Comparison of ENCODE assay signal across 8 cellular contexts in the genomic region with DNA sequence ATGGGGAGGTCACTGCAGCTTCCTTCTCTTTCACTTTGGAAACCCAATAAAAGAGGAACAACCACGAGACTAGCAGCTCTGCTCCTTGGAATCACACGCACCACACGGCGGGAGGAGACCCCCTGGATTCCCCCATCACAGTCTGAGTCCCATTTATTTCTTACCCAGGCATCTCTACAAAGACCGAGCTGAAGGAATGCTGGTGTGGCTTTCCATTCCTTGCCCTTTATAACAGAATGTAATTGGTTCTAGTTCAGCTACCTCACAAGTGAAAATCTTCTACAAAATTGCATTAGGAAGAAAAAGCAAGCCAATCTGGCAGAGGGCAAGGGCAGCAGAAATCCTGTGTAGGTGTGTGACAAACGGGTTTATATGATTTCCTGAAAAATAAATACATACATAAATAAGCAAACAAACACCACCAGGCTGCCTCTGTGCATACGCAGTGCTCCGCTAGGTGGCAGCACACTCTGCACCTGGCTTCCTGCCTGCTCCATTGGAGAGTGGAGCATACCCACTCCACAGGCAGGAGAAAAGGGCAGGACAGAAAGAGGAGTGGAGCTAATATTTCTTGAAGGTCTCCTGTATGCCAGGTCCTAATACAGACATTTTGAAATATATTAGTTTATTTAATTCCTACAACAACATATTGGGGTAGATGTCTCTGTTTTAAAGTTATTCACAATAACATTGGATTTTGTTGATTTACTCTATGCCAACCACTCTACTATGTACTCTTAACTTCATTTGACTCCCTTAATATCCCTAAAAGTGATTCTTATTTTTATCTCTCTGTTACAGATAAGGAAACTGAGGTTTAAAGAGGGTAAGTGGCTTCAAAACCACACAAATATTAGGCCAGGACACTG.
DNase-seq lines count a peak whose midpoint lies in the region; ATAC-seq and TF ChIP-seq lines count a peak whose summit lies in the region.

No MANE protein-coding gene starts in this region.

- no peak overlapping the region for H3K9ac ChIP-seq in IMR-90 (ENCODE audit: low read depth, low read length)

- peak overlapping the region; percentile 74 for H2AK9ac ChIP-seq in IMR-90 (replicated peaks; ENCODE audit: low read depth, low read length, poor library complexity)

- H3K4me2 ChIP-seq in IMR-90 (ENCODE audit: low read depth, low read length), result no peak overlapping the region

- H2BK120ac ChIP-seq in IMR-90 (ENCODE audit: low read depth, low read length), result no peak overlapping the region

- H3K4me1 Mint-ChIP-seq in T-helper 2 cell treated with Interferon-gamma antibody and Interleukin-4, amounts not matched to agents 5 μg/mL and 100 μg/mL, for 36 hours (ENCODE audit: low read depth), result no peaks in the 10 kb centered on the region
- H3K4me1 Mint-ChIP-seq in nephron progenitor cell, result no peaks in the 10 kb centered on the region

- peak overlapping the region; percentile 70 for H2AFZ ChIP-seq in IMR-90 (replicated peaks; ENCODE audit: low read length, poor library complexity)

- WGBS in IMR-90 (ENCODE audit: extremely low coverage in 2 of 2, insufficient read length in 1 of 2), 2 experiments, result no CpG with 5 or more reads among the region's 8 CpGs

- POLR2A ChIA-PET in IMR-90 (lab: Charles Lee; ENCODE audit: unreplicated experiment), result no interaction called here

- no peak overlapping the region for H4K8ac ChIP-seq in IMR-90 (ENCODE audit: low read depth in 2 of 2, low read length in 2 of 2)

- H3K18ac ChIP-seq in IMR-90 (ENCODE audit: low read depth, low read length), result no peak overlapping the region

- H3K9me3 ChIP-seq in IMR-90 (ENCODE audit: control insufficient read depth, insufficient read depth, low read length), result no peaks in the 10 kb centered on the region

- H3K23ac ChIP-seq in IMR-90 (ENCODE audit: low read depth, low read length), result no peak overlapping the region

- no peak overlapping the region for H4K5ac ChIP-seq in IMR-90 (ENCODE audit: low read depth, low read length)

- no peak overlapping the region for H3K4me3 Mint-ChIP-seq in T-helper 2 cell treated with Interferon-gamma antibody and Interleukin-4, amounts not matched to agents 5 μg/mL and 100 μg/mL, for 36 hours
- no peak overlapping the region for H3K4me3 Mint-ChIP-seq in nephron progenitor cell

- H3K9me3 Mint-ChIP-seq in T-helper 2 cell treated with Interferon-gamma antibody and Interleukin-4, amounts not matched to agents 5 μg/mL and 100 μg/mL, for 36 hours, result peaks cover 4% of the 10 kb centered on the region
- H3K9me3 Mint-ChIP-seq in nephron progenitor cell, result no peaks in the 10 kb centered on the region

- no peak overlapping the region for H4K91ac ChIP-seq in IMR-90 (ENCODE audit: insufficient read depth, low read depth, low read length)

- no peak overlapping the region for H3K14ac ChIP-seq in IMR-90 (replicated peaks; ENCODE audit: low read depth, low read length)

- H2BK20ac ChIP-seq in IMR-90 (ENCODE audit: low read depth, low read length), result no peak overlapping the region

- H3K4me3 ChIP-seq in IMR-90 (ENCODE audit: insufficient read depth, low read depth, low read length) (no peak overlapping the region), epithelial cell of proximal tubule (ENCODE audit: low read depth, low read length) (no peak overlapping the region)

- CTCF ChIA-PET in IMR-90 (lab: Yijun Ruan, JAX), result interaction anchor here (0.5 to 1.1 kb wide), 8 partner anchors 8 to 1312 kb away, joined by 3 to 7 read pairs (median 4); no protein-coding TSS in a partner anchor

- H3K4me1 ChIP-seq in IMR-90 (ENCODE audit: control insufficient read depth, insufficient read depth, low read length), result no peaks in the 10 kb centered on the region

- no peak for TF ChIP-seq POLR2A in IMR-90 (IDR thresholded peaks at IDR 0.05; ENCODE audit: low read depth, low read length)

- H3K79me1 ChIP-seq in IMR-90 (ENCODE audit: low read depth in 1 of 2, low read length in 2 of 2), result no peaks in the 10 kb centered on the region

- H3K27ac Mint-ChIP-seq in T-helper 2 cell treated with Interferon-gamma antibody and Interleukin-4, amounts not matched to agents 5 μg/mL and 100 μg/mL, for 36 hours, result no peak overlapping the region
- no peak overlapping the region for H3K27ac Mint-ChIP-seq in nephron progenitor cell

- H3K27me3 ChIP-seq in IMR-90 (ENCODE audit: control insufficient read depth, insufficient read depth, low read length), result no peaks in the 10 kb centered on the region

- H3K36me3 ChIP-seq in IMR-90 (ENCODE audit: control insufficient read depth, insufficient read depth, low read length), result no peaks in the 10 kb centered on the region

- no peak overlapping the region for H2AK5ac ChIP-seq in IMR-90 (ENCODE audit: low read depth, low read length)

- in situ Hi-C loops in G401 (cut with HindIII; ENCODE audit: low sequenced_read_pairs), result no loop called here
- in situ Hi-C loops in IMR-90 (cut with MboI; ENCODE audit: low sequenced_read_pairs), result loop anchor here (25.0 kb wide), 2 partner anchors 781 to 1831 kb away; a partner anchor contains a TSS

- no peak overlapping the region for H3K56ac ChIP-seq in IMR-90 (ENCODE audit: extremely low read depth, insufficient read depth, low read length)

- peak; percentile 67 for TF ChIP-seq CTCF in IMR-90 (conservative IDR thresholded peaks at IDR 0.05; ENCODE audit: low read depth, low read length)
- peak; percentile 100 for TF ChIP-seq CTCF in epithelial cell of proximal tubule (conservative IDR thresholded peaks at IDR 0.05; ENCODE audit: low read depth, low read length)
- peak; percentile 99 for TF ChIP-seq CTCF in nephron progenitor cell (IDR thresholded peaks at IDR 0.05)

- H2BK15ac ChIP-seq in IMR-90 (ENCODE audit: low read depth, low read length), result no peak overlapping the region

- ATAC-seq in GM21825 (IDR thresholded peaks at IDR 0.05; ENCODE audit: unreplicated experiment), result peak; percentile 100
- ATAC-seq in IMR-90 (ENCODE audit: low read depth), result peak; percentile 87

- DNase-seq in A172 (ENCODE audit: low spot score) (peak; percentile 55), G401 (ENCODE audit: low spot score) (peak; percentile 27), IMR-90 (peak; percentile 34), epithelial cell of proximal tubule (ENCODE audit: low read depth) (no peak), nephron progenitor cell (peak; percentile 83)
- DNase-seq in T-helper 2 cell treated with Interferon-gamma antibody and Interleukin-4, amounts not matched to agents 5 μg/mL and 100 μg/mL, for 36 hours (ENCODE audit: low spot score), result peak; percentile 14
- DNase-seq in effector CD8-positive, alpha-beta T cell (lab: John Stamatoyannopoulos, UW), result no peak

- no peaks in the 10 kb centered on the region for H3K36me3 Mint-ChIP-seq in T-helper 2 cell treated with Interferon-gamma antibody and Interleukin-4, amounts not matched to agents 5 μg/mL and 100 μg/mL, for 36 hours (ENCODE audit: low read depth)
- no peaks in the 10 kb centered on the region for H3K36me3 Mint-ChIP-seq in nephron progenitor cell (ENCODE audit: low read depth)

- no peaks in the 10 kb centered on the region for H4K20me1 ChIP-seq in IMR-90 (ENCODE audit: insufficient read depth, low read length)

- no peak overlapping the region for H3K27ac ChIP-seq in IMR-90 (ENCODE audit: insufficient read depth, low read length)

- BruUV-seq in IMR-90 (replicated peaks; lab: Mats Ljungman, UMichigan), result no TSS peak

- H3K9me1 ChIP-seq in IMR-90 (ENCODE audit: insufficient read depth, low read length), result 0 out of 2 replicates have a peak, but pooled peaks cover 4% of the 10 kb centered on the region

- intact Hi-C loops in IMR-90 (cut with micrococcal nuclease), result no loop called here

- H3K27me3 Mint-ChIP-seq in T-helper 2 cell treated with Interferon-gamma antibody and Interleukin-4, amounts not matched to agents 5 μg/mL and 100 μg/mL, for 36 hours (ENCODE audit: low read depth), result no peaks in the 10 kb centered on the region
- H3K27me3 Mint-ChIP-seq in nephron progenitor cell (ENCODE audit: low read depth, poor library complexity), result peaks cover 12% of the 10 kb centered on the region

- no peak overlapping the region for H2BK5ac ChIP-seq in IMR-90 (ENCODE audit: low read depth, low read length, poor library complexity, severe bottlenecking)

- H3K4ac ChIP-seq in IMR-90 (ENCODE audit: low read depth, low read length), result no peak overlapping the region

- dilution Hi-C loops in IMR-90 (cut with HindIII; ENCODE audit: low sequenced_read_pairs, unreplicated experiment), result no loop called here

- peak; percentile 50 for TF ChIP-seq RAD21 in IMR-90 (IDR thresholded peaks at IDR 0.05; ENCODE audit: low read length)

TF ChIP-seq in IMR-90, 13 proteins besides CTCF, POLR2A, EP300 and RAD21:
- TF ChIP-seq BHLHE40 (IDR thresholded peaks at IDR 0.05; ENCODE audit: low read depth, low read length) (no peak), SMC3 (IDR thresholded peaks at IDR 0.05; ENCODE audit: low read depth, low read length) (peak; percentile 40; the same call in 1 of the 2 replicates)
TF ChIP-seq in IMR-90: peak in this region for 1.

Comparison
In these comparisons a context has a peak if more than half of its experiments do, and no peak if none do; other contexts are left out.
1. DNase-seq: peak in A172 (single experiment), G401 (single experiment), IMR-90 (single experiment), T-helper 2 cell treated with Interferon-gamma antibody and Interleukin-4, amounts not matched to agents 5 μg/mL and 100 μg/mL, for 36 hours (single experiment) and nephron progenitor cell (single experiment); none in epithelial cell of proximal tubule (single experiment) and effector CD8-positive, alpha-beta T cell (single experiment).
2. Peak in every context shown above with its lines, with median percentiles within 50 percentile points of each other: CTCF ChIP-seq.